ENCODE assay signal across 8 cellular contexts in the genomic region with DNA sequence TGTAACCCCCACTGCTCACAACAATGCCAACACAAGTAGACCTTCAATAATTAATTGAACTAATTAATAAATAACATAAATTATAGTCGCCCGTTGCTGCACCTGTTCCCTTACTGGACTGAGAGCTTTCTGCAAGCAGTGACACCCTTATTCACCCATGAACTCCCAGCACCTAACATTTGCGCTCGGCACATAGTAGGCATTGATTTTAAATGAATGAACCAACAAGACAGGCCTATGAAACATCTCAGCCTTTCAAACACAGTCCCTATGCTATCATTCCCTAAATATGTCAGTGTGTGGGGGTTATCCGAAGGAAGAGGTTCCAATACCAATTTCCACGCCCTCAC. TPM values are rescaled to one million over a fixed set of nuclear protein-coding genes. Genes with fewer than 3 reads are reported as not detected.
A peak's percentile ranks its signal among the peaks of the same experiment; 100 is the strongest.
DNase-seq lines count a peak whose midpoint lies in the region; ATAC-seq, FAIRE-seq and TF ChIP-seq lines count a peak whose summit lies in the region.

No MANE protein-coding gene starts in this region.

- BruUV-seq in K562 (replicated peaks; lab: Mats Ljungman, UMichigan): no TSS peak

- TF ChIP-seq CTCF in K562 (IDR thresholded peaks at IDR 0.05 in 2 of 3, conservative IDR thresholded peaks at IDR 0.05 in 1 of 3; ENCODE audit: insufficient read depth in 2 of 3, low read depth in 1 of 3, low read length in 3 of 3) (no peak), upper lobe of left lung (IDR thresholded peaks at IDR 0.05) (no peak)

- FAIRE-seq in K562 (lab: Jason Lieb, UNC) (peak; percentile 51), HTR-8/SVneo (lab: Jason Lieb, UNC) (no peak)

- in situ Hi-C loops in K562 (cut with MboI): no loop called here

- ATAC-seq in K562: no peak
- no peak for ATAC-seq in upper lobe of left lung (ENCODE audit: low FRiP score in 2 of 2)

- POLR2A ChIA-PET in K562 (lab: Yijun Ruan, JAX): no interaction called here

- 3% methylated on average over 6 of the region's 6 CpGs for WGBS in K562 (ENCODE audit: insufficient coverage, low coverage, missing lambda C conversion rate)
- WGBS in mesenchymal stem cell: 62% methylated on average over 6 of the region's 6 CpGs
- WGBS in upper lobe of left lung, 2 donors: 32 to 33% methylated on average over 6 of the region's 6 CpGs

- H3K4me3 Mint-ChIP-seq in activated naive CD4-positive, alpha-beta T cell treated with anti-CD3 and anti-CD28 coated beads for 36 hours: peak overlapping the region; percentile 91

- H3K9me1 ChIP-seq in K562 (ENCODE audit: control insufficient read depth, insufficient read depth, low read length): no peaks in the 10 kb centered on the region

- no peak overlapping the region for H2BK15ac ChIP-seq in mesenchymal stem cell (ENCODE audit: low read depth, poor library complexity, severe bottlenecking)

- H2AFZ ChIP-seq in K562 (ENCODE audit: low read depth, low read length) (peak overlapping the region; percentile 72), mesenchymal stem cell (ENCODE audit: low read depth, low read length) (no peak overlapping the region)

- no peak for TF ChIP-seq EP300 in K562 (IDR thresholded peaks at IDR 0.05; ENCODE audit: low read length)
- TF ChIP-seq EP300 in upper lobe of left lung (IDR thresholded peaks at IDR 0.05): no peak

- H2BK120ac ChIP-seq in mesenchymal stem cell (ENCODE audit: low read depth, low read length): no peak overlapping the region

- peaks cover 5% of the 10 kb centered on the region; the same call in 1 of the 2 replicates for H4K20me1 ChIP-seq in K562 (replicated peaks; ENCODE audit: control insufficient read depth, insufficient read depth, low read length)

- H3K36me3 ChIP-seq in K562 (ENCODE audit: control insufficient read depth, insufficient read depth, low read length) (no peaks in the 10 kb centered on the region), mesenchymal stem cell (ENCODE audit: control insufficient read depth in 1 of 2, insufficient read depth in 2 of 2, low read depth in 1 of 2, low read length in 2 of 2) (peaks cover 0 to 4% of the 10 kb centered on the region in 2 experiments), upper lobe of left lung (no peaks in the 10 kb centered on the region)

- H3K27ac ChIP-seq in K562 (ENCODE audit: extremely low read depth, low read depth, low read length) (peak overlapping the region; percentile 86), mesenchymal stem cell (ENCODE audit: low read length, poor library complexity, severe bottlenecking) (no peak overlapping the region), upper lobe of left lung (peak overlapping the region in 2 of 4 donors; percentile 90 to 93)

- H3K27ac Mint-ChIP-seq in activated naive CD4-positive, alpha-beta T cell treated with anti-CD3 and anti-CD28 coated beads for 36 hours: peak overlapping the region; percentile 91

- no peak overlapping the region for H3K23ac ChIP-seq in mesenchymal stem cell (ENCODE audit: low read length in 2 of 2)

- H3K27me3 ChIP-seq in K562 (ENCODE audit: control insufficient read depth in 2 of 2, insufficient read depth in 2 of 2, low read length in 2 of 2) (no peaks in the 10 kb centered on the region), mesenchymal stem cell (ENCODE audit: control insufficient read depth in 1 of 2, insufficient read depth in 1 of 2, low read length in 2 of 2) (no peaks in the 10 kb centered on the region), upper lobe of left lung (no peaks in the 10 kb centered on the region)

- no peaks in the 10 kb centered on the region for H3K9me3 Mint-ChIP-seq in activated naive CD4-positive, alpha-beta T cell treated with anti-CD3 and anti-CD28 coated beads for 36 hours

- no peak overlapping the region for H4K8ac ChIP-seq in mesenchymal stem cell (ENCODE audit: low read length)

- H3K4me2 ChIP-seq in K562 (ENCODE audit: insufficient read depth, low read length) (peak overlapping the region; percentile 98), mesenchymal stem cell (ENCODE audit: low read length, poor library complexity, severe bottlenecking) (peak overlapping the region; percentile 83)

- no peak overlapping the region for H3K4ac ChIP-seq in mesenchymal stem cell (ENCODE audit: low read depth in 1 of 2, low read length in 2 of 2)

- no peak overlapping the region for H2BK5ac ChIP-seq in mesenchymal stem cell (ENCODE audit: low read depth, low read length, poor library complexity, severe bottlenecking)

- CTCF ChIA-PET in activated naive CD4-positive, alpha-beta T cell treated with anti-CD3 and anti-CD28 coated beads for 36 hours (lab: Charles Lee): no interaction called here
- CTCF ChIA-PET in K562 (lab: Yijun Ruan, JAX; ENCODE audit: low intra/inter-chr PET ratio): no interaction called here

- H3K4me1 ChIP-seq in K562 (replicated peaks in 1 of 2; ENCODE audit: control insufficient read depth in 2 of 2, insufficient read depth in 2 of 2, low read length in 2 of 2): peaks cover 5 to 11% of the 10 kb centered on the region in 2 experiments; a peak in 4 of 5 replicates
- peaks cover 10% of the 10 kb centered on the region for H3K4me1 ChIP-seq in mesenchymal stem cell (ENCODE audit: control insufficient read depth, insufficient read depth, low read depth, low read length)
- H3K4me1 ChIP-seq in upper lobe of left lung: peaks cover 33 to 42% (median 37%) of the 10 kb centered on the region in 4 donors

- no peaks in the 10 kb centered on the region for H3K27me3 Mint-ChIP-seq in activated naive CD4-positive, alpha-beta T cell treated with anti-CD3 and anti-CD28 coated beads for 36 hours (ENCODE audit: low read depth)

- peaks cover 62% of the 10 kb centered on the region for H3K79me2 ChIP-seq in K562 (ENCODE audit: control insufficient read depth, insufficient read depth, low read length)

- H2BK12ac ChIP-seq in mesenchymal stem cell (ENCODE audit: low read length in 2 of 2): no peak overlapping the region

- H2AK5ac ChIP-seq in mesenchymal stem cell (ENCODE audit: low read length, severe bottlenecking): no peak overlapping the region

- H4K91ac ChIP-seq in mesenchymal stem cell (ENCODE audit: low read length): no peak overlapping the region

- no peak for TF ChIP-seq RAD21 in K562 (CRISPR knock-in tag; conservative IDR thresholded peaks at IDR 0.05 in 1 of 2, IDR thresholded peaks at IDR 0.05 in 1 of 2)

- peaks cover 26% of the 10 kb centered on the region for H3K79me1 ChIP-seq in mesenchymal stem cell (replicated peaks; ENCODE audit: low read length, poor library complexity, severe bottlenecking)

- H3K36me3 Mint-ChIP-seq in activated naive CD4-positive, alpha-beta T cell treated with anti-CD3 and anti-CD28 coated beads for 36 hours (ENCODE audit: low read depth): peaks cover 7% of the 10 kb centered on the region

- no peak overlapping the region for H3K18ac ChIP-seq in mesenchymal stem cell (ENCODE audit: low read depth in 1 of 2, low read length in 2 of 2)

- no peak overlapping the region for H3K14ac ChIP-seq in mesenchymal stem cell (ENCODE audit: low read length in 2 of 2)

- peaks cover 63% of the 10 kb centered on the region for H3K4me1 Mint-ChIP-seq in activated naive CD4-positive, alpha-beta T cell treated with anti-CD3 and anti-CD28 coated beads for 36 hours (ENCODE audit: low read depth)

- H3K9me3 ChIP-seq in K562 (replicated peaks; ENCODE audit: control insufficient read depth, insufficient read depth, low read depth, low read length) (no peaks in the 10 kb centered on the region), mesenchymal stem cell (ENCODE audit: control insufficient read depth, low read length) (no peaks in the 10 kb centered on the region), upper lobe of left lung (no peaks in the 10 kb centered on the region)

- TF ChIP-seq POLR2A in K562 (conservative IDR thresholded peaks at IDR 0.05) (no peak), upper lobe of left lung (IDR thresholded peaks at IDR 0.05) (no peak)

- H3K4me3 ChIP-seq in K562 (peak overlapping the region; percentile 92), mesenchymal stem cell (ENCODE audit: insufficient read depth in 1 of 2, low read depth in 1 of 2, low read length in 2 of 2) (peak overlapping the region; percentile 93 to 95), upper lobe of left lung (peak overlapping the region; percentile 74 to 91 (median 83))

- peak overlapping the region; percentile 82 to 90 for H3K9ac ChIP-seq in K562 (ENCODE audit: insufficient read depth in 1 of 2, low read depth in 2 of 2, low read length in 2 of 2)
- H3K9ac ChIP-seq in mesenchymal stem cell (ENCODE audit: low read length): peak overlapping the region; percentile 90

- DNase-seq in activated naive CD4-positive, alpha-beta T cell treated with anti-CD3 and anti-CD28 coated beads for 36 hours: no peak
- no peak for DNase-seq in activated naive CD4-positive, alpha-beta T cell (lab: John Stamatoyannopoulos, UW)
- no peak for DNase-seq in K562 (ENCODE audit: extremely low read depth in 1 of 4, low spot score in 3 of 4)
- no peak for DNase-seq in mesenchymal stem cell
- no peak for DNase-seq in upper lobe of left lung
- DNase-seq in RPMI8226: no peak
- no peak for DNase-seq in HTR-8/SVneo (ENCODE audit: insufficient read length, low spot score)
- no peak for DNase-seq in head of caudate nucleus

- intact Hi-C loops in activated naive CD4-positive, alpha-beta T cell treated with anti-CD3 and anti-CD28 coated beads for 36 hours (cut with micrococcal nuclease): loop anchor here (1.0 to 5.0 kb wide), 5 partner anchors 8 to 1441 kb away; a partner anchor contains a TSS
- intact Hi-C loops in K562 (cut with micrococcal nuclease) (loop anchor here (5.0 kb wide), 1 partner anchor 63 kb away; no protein-coding TSS in a partner anchor), head of caudate nucleus (cut with DNase I) (loop anchor here (2.0 to 5.0 kb wide), 2 partner anchors 65 to 172 kb away; a partner anchor contains a TSS)

RNA-seq across cellular contexts. Expression of a gene that starts 1.1 kb away (rescaled TPM):
- total RNA-seq in activated naive CD4-positive, alpha-beta T cell treated with anti-CD3 and anti-CD28 coated beads for 36 hours: 10 to 100 TPM; 39.4 to 40.6 TPM
- 21.4 and 66.8 TPM in 2 replicates for total RNA-seq in K562 (2011; cell fraction: chromatin; rRNA removed; ENCODE audit: low replicate concordance)
- total RNA-seq in K562 (2011; cell fraction: nucleolus; rRNA removed): 12.5 and 15.0 TPM in 2 replicates
- total RNA-seq in K562 (2011; cell fraction: nucleoplasm; rRNA removed): 30.7 and 47.6 TPM in 2 replicates
- total RNA-seq in K562 (2014; rRNA removed): 40.2 and 44.1 TPM in 2 replicates
- total RNA-seq in K562 (2014; rRNA removed; fragmentation: Illumina TruSeq; extraction: Trizol): 92.9 and 113 TPM in 2 replicates
- 94.8 and 103 TPM in 2 replicates for total RNA-seq in K562 (2015; rRNA removed; fragmentation: Illumina TruSeq; extraction: Trizol)
- 57.8 and 58.9 TPM in 2 replicates for total RNA-seq in K562 (2021)
- 70.7 and 92.1 TPM in 2 replicates for polyA plus RNA-seq in K562 (2011; rRNA removed)
- 12.7 and 29.0 TPM in 2 replicates for polyA plus RNA-seq in K562 (2011; cell fraction: cytosol; rRNA removed)
- 18.0 and 26.6 TPM in 2 replicates for polyA plus RNA-seq in K562 (2011; cell fraction: nucleus; rRNA removed)
- polyA plus RNA-seq in K562 (2012): 41.5 and 43.3 TPM in 2 replicates
- 76.7 and 98.1 TPM in 2 replicates for polyA plus RNA-seq in K562 (2014; fragmentation: Illumina TruSeq; extraction: Trizol)
- 10 to 100 TPM; 28.1 to 28.8 TPM for polyA plus RNA-seq in K562 (2014; fragmentation: Nextera tagmentation; extraction: Ambion mirVana)
- polyA plus RNA-seq in K562 (2014; rRNA removed): 49.6 and 56.5 TPM in 2 replicates
- polyA minus RNA-seq in K562 (2011; rRNA and poly(A)+ RNA removed): 77.9 and 84.1 TPM in 2 replicates
- polyA minus RNA-seq in K562 (2011; cell fraction: cytosol; rRNA and poly(A)+ RNA removed): 20.8 and 31.0 TPM in 2 replicates
- 14.3 and 26.2 TPM in 2 replicates for polyA minus RNA-seq in K562 (2011; cell fraction: nucleus; rRNA and poly(A)+ RNA removed)
- polyA plus RNA-seq in mesenchymal stem cell (2013, experiment 1 of 2): 25.9 TPM
- 26.4 TPM for polyA plus RNA-seq in mesenchymal stem cell (2013, experiment 2 of 2)
- total RNA-seq in upper lobe of left lung: 10 to 100 TPM in 5 of 6 donors, 1 to 10 TPM in 1; 9.1 to 35.8 (median 34.2) TPM

RNA-seq across cellular contexts. Expression of a gene that starts 1.3 kb away (rescaled TPM):
- 1 to 10 TPM; 1.7 to 2.1 TPM for total RNA-seq in activated naive CD4-positive, alpha-beta T cell treated with anti-CD3 and anti-CD28 coated beads for 36 hours
- 13.5 and 15.1 TPM in 2 replicates for total RNA-seq in K562 (2011; cell fraction: chromatin; rRNA removed; ENCODE audit: low replicate concordance)
- total RNA-seq in K562 (2011; cell fraction: nucleolus; rRNA removed): 11.0 and 11.1 TPM in 2 replicates
- 12.1 and 14.4 TPM in 2 replicates for total RNA-seq in K562 (2011; cell fraction: nucleoplasm; rRNA removed)
- total RNA-seq in K562 (2014; rRNA removed) (1.6 and 1.8 TPM in 2 replicates), K562 (2014; rRNA removed; fragmentation: Illumina TruSeq; extraction: Trizol) (2.1 and 2.6 TPM in 2 replicates), K562 (2015; rRNA removed; fragmentation: Illumina TruSeq; extraction: Trizol) (2.6 and 3.3 TPM in 2 replicates), K562 (2021) (1.8 and 1.9 TPM in 2 replicates), upper lobe of left lung (1 to 10 TPM; 1.2 to 4.8 (median 2.0) TPM)
- polyA plus RNA-seq in K562 (2011; rRNA removed) (5.7 and 7.3 TPM in 2 replicates), K562 (2014; fragmentation: Illumina TruSeq; extraction: Trizol) (2.1 and 2.2 TPM in 2 replicates), K562 (2014; fragmentation: Nextera tagmentation; extraction: Ambion mirVana) (1 to 10 TPM in 1 of 2 experiments, under 1 TPM in 1; 0.66 to 1.0 TPM), K562 (2014; rRNA removed) (3.0 and 3.4 TPM in 2 replicates)
- polyA plus RNA-seq in K562 (2011; cell fraction: cytosol; rRNA removed): 3.2 and 7.5 TPM in 2 replicates
- 11.6 and 12.1 TPM in 2 replicates for polyA plus RNA-seq in K562 (2011; cell fraction: nucleus; rRNA removed)
- polyA plus RNA-seq in K562 (2012): 1.1 and 3.1 TPM in 2 replicates
- 8.6 and 8.8 TPM in 2 replicates for polyA minus RNA-seq in K562 (2011; rRNA and poly(A)+ RNA removed)
- 1.7 and 3.0 TPM in 2 replicates for polyA minus RNA-seq in K562 (2011; cell fraction: cytosol; rRNA and poly(A)+ RNA removed)
- polyA minus RNA-seq in K562 (2011; cell fraction: nucleus; rRNA and poly(A)+ RNA removed): 8.5 and 13.7 TPM in 2 replicates
- 0.99 TPM for polyA plus RNA-seq in mesenchymal stem cell (2013, experiment 1 of 2)
- 0.64 TPM for polyA plus RNA-seq in mesenchymal stem cell (2013, experiment 2 of 2)
